ENCODE assay signal across 8 cellular contexts in the genomic region with DNA sequence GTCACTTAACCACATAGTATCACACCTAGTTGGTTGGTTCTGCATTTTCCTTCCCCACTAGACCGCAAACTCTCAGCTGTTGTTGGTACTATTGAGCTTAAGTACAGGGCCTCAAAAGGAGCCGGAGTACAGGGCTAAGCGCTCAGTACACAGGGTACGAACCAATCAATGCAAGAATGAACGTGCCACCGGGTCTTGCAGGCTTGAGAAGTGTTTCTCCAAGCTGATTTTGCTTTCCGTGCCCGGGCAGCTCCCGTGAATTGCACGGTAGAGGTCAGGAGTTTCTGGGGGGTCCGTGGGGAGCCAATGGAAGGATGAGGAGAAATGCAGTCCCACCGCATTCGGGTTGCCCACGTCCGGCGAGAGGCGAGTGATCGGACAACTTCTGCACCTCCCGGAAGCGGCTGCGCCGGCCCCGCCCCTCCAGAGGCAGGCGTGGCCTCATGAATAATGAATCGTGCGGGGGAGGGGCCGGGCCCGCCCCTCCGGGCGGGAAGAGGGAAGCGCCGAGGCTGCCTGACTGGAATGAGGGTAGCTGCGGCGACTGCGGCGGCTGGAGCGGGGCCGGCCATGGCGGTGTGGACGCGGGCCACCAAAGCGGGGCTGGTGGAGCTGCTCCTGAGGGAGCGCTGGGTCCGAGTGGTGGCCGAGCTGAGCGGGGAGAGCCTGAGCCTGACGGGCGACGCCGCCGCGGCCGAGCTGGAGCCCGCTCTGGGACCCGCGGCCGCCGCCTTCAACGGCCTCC. TPM values are rescaled to one million over a fixed set of nuclear protein-coding genes. Genes with fewer than 3 reads are reported as not detected.
DNase-seq lines count a peak whose midpoint lies in the region; FAIRE-seq and TF ChIP-seq lines count a peak whose summit lies in the region.

A gene (plus strand): TSS at position 523 of the 745 bp plus-strand sequence. CDS start 3 bp downstream, at position 526.

- peak within 1 kb of the TSS; percentile 36 for H3K27ac ChIP-seq in temporal lobe (ENCODE audit: low read depth, low read length)

- DNase-seq in H54 (ENCODE audit: insufficient read length, low spot score), result peak; percentile 82
- DNase-seq in M059J (ENCODE audit: low read depth), result peak; percentile 93
- DNase-seq in SK-N-DZ (ENCODE audit: low spot score), result peak; percentile 90
- peak; percentile 79 for DNase-seq in activated naive CD4-positive, alpha-beta T cell treated with anti-CD3 and anti-CD28 coated beads, Interleukin-2, amount 50 U/mL, for 16 hours
- DNase-seq in germinal center (ENCODE audit: low spot score), result peak; percentile 92
- DNase-seq in nucleus accumbens (lab: John Stamatoyannopoulos, UW), result peak in 55 of 56 donors; percentile 38 to 93 (median 80)

- TF ChIP-seq POLR2A in H54 (IDR thresholded peaks at IDR 0.05; ENCODE audit: low read depth, low read length), result peak; percentile 96

- peak; percentile 58 for FAIRE-seq in G401.6 (lab: Jason Lieb, UNC)
- no peak for FAIRE-seq in H54 (lab: Jason Lieb, UNC)

RNA-seq across cellular contexts. Expression of the gene that starts here (rescaled TPM):
- total RNA-seq in M059J (2014; rRNA removed; shearing (Covaris generic)), result 20.9 and 48.2 TPM in 2 replicates
- polyA plus RNA-seq in SK-N-DZ (2014; cell fraction: cytosol; rRNA removed), result 5.9 and 8.4 TPM in 2 replicates
- polyA plus RNA-seq in SK-N-DZ (2014; cell fraction: nucleus; rRNA removed), result 5.8 and 8.8 TPM in 2 replicates
- total RNA-seq in temporal lobe, result 6.1 TPM

Comparison
In these comparisons a context has a peak if more than half of its experiments do, and no peak if none do; other contexts are left out.
1. Peak in every context shown above with its lines: DNase-seq and H3K27ac ChIP-seq.